15 cellular contexts compared by ENCODE assay signal in the genomic region with DNA sequence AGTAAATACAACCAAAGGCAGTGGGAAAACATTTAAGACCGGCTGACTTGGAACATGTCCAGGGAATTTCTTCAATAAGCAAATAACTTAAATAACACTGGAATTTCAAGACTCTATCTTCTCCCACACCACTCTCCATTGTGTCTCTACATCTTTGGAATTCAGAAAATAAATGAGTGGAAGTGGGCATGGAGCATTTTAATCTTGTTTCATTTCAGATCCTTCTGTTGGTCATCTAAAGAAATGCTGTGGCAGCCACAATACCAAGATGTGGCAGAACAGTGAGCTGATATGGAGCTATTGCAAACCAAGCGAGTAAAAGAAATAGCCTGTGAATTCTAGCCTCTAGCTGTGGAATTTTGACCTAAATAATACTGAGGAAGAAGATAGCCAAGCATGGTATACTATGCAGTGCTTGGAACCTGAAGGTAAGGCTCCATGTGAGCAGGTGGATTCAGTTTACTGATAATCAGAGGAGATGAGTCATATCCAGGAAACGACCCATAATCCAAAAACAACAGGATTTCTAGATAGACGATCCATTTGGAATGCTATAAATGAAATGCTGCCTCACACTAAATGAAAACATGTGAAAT.
DNase-seq lines count a peak whose midpoint lies in the region; ATAC-seq and TF ChIP-seq lines count a peak whose summit lies in the region.
"Had no signal": no experiment of that assay in that cellular context is flagged by ENCODE, and none has a peak within 500 bp of the region (broad histone marks: within the 10 kb centered on the region; RNA-seq: fewer than 3 reads in every experiment).

No MANE protein-coding gene starts in this region.

- H3K9me3 ChIP-seq in SK-N-MC (ENCODE audit: low read depth, low read length) (no peaks in the 10 kb centered on the region), body of pancreas (no peaks in the 10 kb centered on the region)
- H3K9me3 ChIP-seq: upper lobe of left lung had no signal

- no peaks in the 10 kb centered on the region for H3K4me1 ChIP-seq in body of pancreas
- H3K4me1 ChIP-seq: upper lobe of left lung had no signal

- H3K9ac ChIP-seq in SK-N-MC (ENCODE audit: insufficient read length), result no peak overlapping the region

- DNase-seq in NCI-H748 (lab: John Stamatoyannopoulos, UW; ENCODE audit: unreplicated experiment) (peak; percentile 11), NCI-H748 treated with DMSO at 0.1 percent for 48 hours (lab: John Stamatoyannopoulos, UW) (no peak), SK-N-MC (ENCODE audit: low read depth, low spot score) (peak; percentile 26), fibroblast of mammary gland (ENCODE audit: low read depth) (peak; percentile 20), retinal pigment epithelial cell (ENCODE audit: low read depth) (peak; percentile 91), iPS-NIHi7 (ENCODE audit: extremely low spot score) (no peak), retina (no peak), body of pancreas (no peak)
- DNase-seq: activated CD4-positive, CD25-positive, alpha-beta regulatory T cell treated with anti-CD3 and anti-CD28 coated beads, Interleukin-2, amount 50 U/mL, for 72 hours; activated T-cell treated with anti-CD3 and anti-CD28 coated beads, Interleukin-2, amount 50 U/mL, for 1 hour; anterior cingulate cortex; NCI-H1417 treated with DMSO at 0.1 percent for 48 hours; stimulated activated CD4-positive, alpha-beta T cell treated with anti-CD3 and anti-CD28 coated beads, Interleukin-1b, Interleukin-23, amount 100 ng/mL, for 48 hours; upper lobe of left lung had no signal

- 24% methylated on average over 4 of the region's 4 CpGs for WGBS in body of pancreas, 2 donors

- no peak for TF ChIP-seq POLR2A in body of pancreas (IDR thresholded peaks at IDR 0.05)

- H3K27ac ChIP-seq in SK-N-MC (0 out of 2 replicates have a peak overlapping the region, but pooled peaks have one; percentile 29), body of pancreas (no peak overlapping the region)
- H3K27ac ChIP-seq: upper lobe of left lung had no signal

- intact Hi-C loops in body of pancreas (cut with DNase I), result no loop called here

- H3K27me3 ChIP-seq in body of pancreas, result no peaks in the 10 kb centered on the region
- H3K27me3 ChIP-seq: upper lobe of left lung had no signal

- ATAC-seq in body of pancreas, result no peak
- ATAC-seq: K562 had no signal

- H3K4me3 ChIP-seq in SK-N-MC (peak overlapping the region; percentile 22; the same call in 1 of the 2 replicates), fibroblast of mammary gland (ENCODE audit: control insufficient read depth, low read depth, low read length) (no peak overlapping the region), retinal pigment epithelial cell (ENCODE audit: low read length) (no peak overlapping the region), body of pancreas (no peak overlapping the region)
- H3K4me3 ChIP-seq: K562, upper lobe of left lung had no signal

- H3K36me3 ChIP-seq in SK-N-MC (ENCODE audit: insufficient read depth, low read length) (no peaks in the 10 kb centered on the region), body of pancreas (replicated peaks in 1 of 2; ENCODE audit: insufficient read depth in 1 of 2, low read depth in 2 of 2) (no peaks in the 10 kb centered on the region)
- H3K36me3 ChIP-seq: upper lobe of left lung had no signal

- TF ChIP-seq CTCF in fibroblast of mammary gland (conservative IDR thresholded peaks at IDR 0.05; ENCODE audit: control insufficient read depth, insufficient read depth, low read depth, low read length), result no peak
- no peak for TF ChIP-seq CTCF in retinal pigment epithelial cell (conservative IDR thresholded peaks at IDR 0.05; ENCODE audit: low read depth, low read length)
- TF ChIP-seq CTCF in body of pancreas (IDR thresholded peaks at IDR 0.05), result no peak

Comparison
In these comparisons a context has a peak if more than half of its experiments do, and no peak if none do; other contexts are left out.
1. DNase-seq: peak in NCI-H748 (single experiment), SK-N-MC (single experiment), fibroblast of mammary gland (single experiment) and retinal pigment epithelial cell (single experiment); none in NCI-H748 treated with DMSO at 0.1 percent for 48 hours (single experiment), iPS-NIHi7 (single experiment), retina (single experiment) and body of pancreas (0 of 4).